In the genomic region with DNA sequence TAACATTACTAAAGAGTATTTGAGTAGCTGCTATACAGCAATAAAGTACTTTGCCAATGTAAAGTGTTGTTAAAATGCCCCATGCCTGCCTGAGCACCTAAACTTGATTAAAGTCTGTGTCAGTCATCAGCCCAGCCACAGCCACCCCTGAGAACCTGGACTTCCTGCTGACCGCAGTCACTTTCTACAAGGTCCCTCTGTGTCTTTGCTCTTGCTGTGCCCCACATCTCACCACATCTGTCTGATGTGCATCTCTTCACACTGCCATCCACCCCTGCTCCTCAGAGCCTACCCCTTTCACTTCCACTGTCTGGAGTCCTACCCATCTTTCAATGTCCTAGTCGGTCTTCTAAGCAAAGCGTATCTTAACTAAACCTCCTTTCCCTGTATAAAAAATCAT, we compare ENCODE assay signal across 32 cellular contexts.
"Had no signal": no experiment of that assay in that cellular context is flagged by ENCODE, and none has a peak within 500 bp of the region (broad histone marks: within the 10 kb centered on the region; RNA-seq: fewer than 3 reads in every experiment).

No MANE protein-coding gene starts in this region.

- H3K9me3 ChIP-seq: Peyer's patch, SJSA1, SK-N-SH had no signal

- H3K4me3 ChIP-seq: Peyer's patch, SJSA1 had no signal

- H3K36me3 ChIP-seq: brain microvascular endothelial cell had no signal

- H3K27ac ChIP-seq: brain microvascular endothelial cell, Peyer's patch, SJSA1, VCaP had no signal

- H3K27me3 ChIP-seq: brain microvascular endothelial cell, Peyer's patch, SJSA1 had no signal

- H3K4me2 ChIP-seq: SK-N-SH had no signal

- DNase-seq: activated B cell treated with CpG ODN at 0.5 μM for 24 hours; activated CD4-positive, alpha-beta memory T cell treated with anti-CD3 and anti-CD28 coated beads for 36 hours; activated CD4-positive, alpha-beta T cell treated with anti-CD3 and anti-CD28 coated beads for 4 hours; activated CD4-positive, alpha-beta T cell treated with anti-CD3 and anti-CD28 coated beads, Interleukin-2, amount 50 U/mL, for 1 hour; activated CD4-positive, CD25-positive, alpha-beta regulatory T cell treated with anti-CD3 and anti-CD28 coated beads, Interleukin-2, amount 50 U/mL, for 72 hours; activated CD8-positive, alpha-beta memory T cell treated with anti-CD3 and anti-CD28 coated beads, Interleukin-2, amount 50 U/mL, for 4 hours; activated effector memory CD4-positive, alpha-beta T cell treated with Interleukin-2 at 50 U/mL for 16 hours; activated naive CD4-positive, alpha-beta T cell treated with anti-CD3 and anti-CD28 coated beads, Interleukin-2, amount 10 ng/mL, durations not matched to agents 7 days and 5 days; activated naive CD8-positive, alpha-beta T cell treated with anti-CD3 and anti-CD28 coated beads, Interleukin-2, amount 50 U/mL, for 24 hours; activated T-cell treated with anti-CD3 and anti-CD28 coated beads for 4 hours; activated T-cell treated with anti-CD3 and anti-CD28 coated beads, Interleukin-2, amount 50 U/mL, for 4 hours; aorta; brain microvascular endothelial cell; central memory CD4-positive, alpha-beta T cell; Karpas-422; KBM-7; NCI-H1048; NCI-H1105 treated with DMSO at 0.1 percent for 48 hours; NCI-H1436; NCI-H1930; NCI-H2081 treated with DMSO at 0.1 percent for 48 hours; NCI-H345; NCI-H524 treated with DMSO at 0.1 percent for 48 hours; NK-92 treated with Interleukin-12 subunit alpha and Interleukin-12 subunit beta, amount 100 ng/mL, for 24 hours; PC-3; Peyer's patch; RPMI8226; SHP77 treated with DMSO at 0.1 percent for 48 hours; SK-N-SH; T-helper 9 cell had no signal

- H3K4me1 ChIP-seq: Peyer's patch, SJSA1 had no signal

- H3K9ac ChIP-seq: SK-N-SH had no signal
